Comparison of ENCODE assay signal across 8 cellular contexts in genomic region chr15:98428253-98428989, GRCh38.
A peak's percentile ranks its signal among the peaks of the same experiment; 100 is the strongest.
DNase-seq lines count a peak whose midpoint lies in the region; ATAC-seq and TF ChIP-seq lines count a peak whose summit lies in the region.

No MANE protein-coding gene starts in this region.

- peaks cover 4% of the 10 kb centered on the region for H3K4me1 Mint-ChIP-seq in chondrocyte (ENCODE audit: low read depth)

- H3K27me3 Mint-ChIP-seq in chondrocyte (ENCODE audit: low read depth): peaks cover 21% of the 10 kb centered on the region

- no peaks in the 10 kb centered on the region for H3K36me3 Mint-ChIP-seq in chondrocyte (ENCODE audit: low read depth)

- peak overlapping the region; percentile 77 for H3K4me3 Mint-ChIP-seq in chondrocyte (ENCODE audit: unreplicated experiment)

- peaks cover 21% of the 10 kb centered on the region for H3K27me3 ChIP-seq in H7 (ENCODE audit: control insufficient read depth, insufficient read depth, low read length)

- H3K4me3 ChIP-seq in H7 (ENCODE audit: insufficient read depth, low read depth, low read length): peak overlapping the region; percentile 45
- peak overlapping the region; percentile 46 for H3K4me3 ChIP-seq in LNCaP clone FGC (ENCODE audit: low read depth, low read length)

- peak; percentile 75 for TF ChIP-seq CTCF in GM12873 (IDR thresholded peaks at IDR 0.05; ENCODE audit: insufficient read depth, low read depth, low read length, missing control alignments)
- TF ChIP-seq CTCF in LNCaP clone FGC (IDR thresholded peaks at IDR 0.05; ENCODE audit: control insufficient read depth, extremely low read depth, insufficient read depth): peak; percentile 79
- TF ChIP-seq CTCF in chondrocyte (IDR thresholded peaks at IDR 0.05): peak; percentile 94

- intact Hi-C loops in left colon (cut with DNase I, micrococcal nuclease): no loop called here

- H3K9me3 Mint-ChIP-seq in chondrocyte (ENCODE audit: low read depth): peaks cover 2% of the 10 kb centered on the region

- peak; percentile 38 to 48 for ATAC-seq in activated CD4-positive, CD25-positive, alpha-beta regulatory T cell treated with anti-CD3 and anti-CD28 coated beads, Interleukin-2, amount 50 U/mL, for 24 hours
- peak; percentile 90 for ATAC-seq in left colon

- H3K36me3 ChIP-seq in H7 (replicated peaks; ENCODE audit: control insufficient read depth, insufficient read depth, low read length): no peaks in the 10 kb centered on the region

- peak overlapping the region; percentile 86 for H3K27ac Mint-ChIP-seq in chondrocyte (ENCODE audit: unreplicated experiment)

- DNase-seq in H7: peak; percentile 96
- no peak for DNase-seq in LNCaP clone FGC (ENCODE audit: low read depth)
- no peak for DNase-seq in chondrocyte (ENCODE audit: low spot score)
- DNase-seq in left colon: peak; percentile 39 to 76
- peak; percentile 32 for DNase-seq in stimulated activated CD4-positive, alpha-beta T cell treated with anti-CD3 and anti-CD28 coated beads, Interleukin-2, amount 100 ng/mL, for 4 hours (ENCODE audit: low read depth)
- no peak for DNase-seq in NCI-H1694 treated with DMSO at 0.1 percent for 48 hours (lab: John Stamatoyannopoulos, UW)

Comparison
In these comparisons a context has a peak if more than half of its experiments do, and no peak if none do; other contexts are left out.
1. DNase-seq: peak in H7 (single experiment), left colon (2 of 2) and stimulated activated CD4-positive, alpha-beta T cell treated with anti-CD3 and anti-CD28 coated beads, Interleukin-2, amount 100 ng/mL, for 4 hours (single experiment); none in LNCaP clone FGC (single experiment), chondrocyte (single experiment) and NCI-H1694 treated with DMSO at 0.1 percent for 48 hours (single experiment).
2. Peak in every context shown above with its lines, with median percentiles within 50 percentile points of each other: CTCF ChIP-seq.